ENCODE assay signal across 13 cellular contexts in genomic region chr9:127875306-127875966, GRCh38. TPM values are rescaled to one million over a fixed set of nuclear protein-coding genes. Genes with fewer than 3 reads are reported as not detected.
DNase-seq lines count a peak whose midpoint lies in the region; ATAC-seq and TF ChIP-seq lines count a peak whose summit lies in the region.
"Had no signal": no experiment of that assay in that cellular context is flagged by ENCODE, and none has a peak within 500 bp of the region (broad histone marks: within the 10 kb centered on the region; RNA-seq: fewer than 3 reads in every experiment).

No MANE protein-coding gene starts in this region.

- WGBS in SK-N-SH (ENCODE audit: low lambda C conversion rate), result 88% methylated on average over 10 of the region's 10 CpGs
- 81 to 82% methylated on average over 7 to 10 of the region's 10 CpGs for WGBS in esophagus squamous epithelium, 2 donors

- no peak overlapping the region for H3K4me3 ChIP-seq in SK-N-SH (ENCODE audit: low read depth in 2 of 2, low read length in 1 of 2)
- no peak overlapping the region for H3K4me3 ChIP-seq in esophagus squamous epithelium
- H3K4me3 ChIP-seq: Peyer's patch had no signal

- H3K9me3 ChIP-seq in SK-N-SH (no peaks in the 10 kb centered on the region), esophagus squamous epithelium (no peaks in the 10 kb centered on the region)
- H3K9me3 ChIP-seq: Peyer's patch had no signal

- no peak overlapping the region for H2AFZ ChIP-seq in SK-N-SH (ENCODE audit: low read depth)

- H3K27me3 ChIP-seq in SK-N-SH (ENCODE audit: insufficient read depth) (no peaks in the 10 kb centered on the region), esophagus squamous epithelium (no peaks in the 10 kb centered on the region)
- H3K27me3 ChIP-seq: Peyer's patch had no signal

- H3K4me1 ChIP-seq in SK-N-SH (ENCODE audit: control insufficient read depth in 1 of 2, insufficient read depth in 2 of 2, low read depth in 1 of 2, low read length in 1 of 2) (peaks cover 9 to 39% of the 10 kb centered on the region in 2 experiments; a peak in 2 of 4 replicates), esophagus squamous epithelium (peaks cover 36 to 57% (median 40%) of the 10 kb centered on the region in 3 donors)

- POLR2A ChIA-PET in SK-N-SH (lab: Yijun Ruan, JAX), result no interaction called here

- no peaks in the 10 kb centered on the region for H3K9me2 ChIP-seq in SK-N-SH

- ATAC-seq in GM19324 (IDR thresholded peaks at IDR 0.05; ENCODE audit: low FRiP score, unreplicated experiment), result no peak
- ATAC-seq: stimulated activated memory B cell treated with anti-CD40 and anti-IgM and Interleukin-4, amounts not matched to agents 10 μg/mL and 1 μg/mL and 100 μg/mL, for 72 hours had no signal

- no peak for TF ChIP-seq EP300 in SK-N-SH (IDR thresholded peaks at IDR 0.05; ENCODE audit: borderline replicate concordance in 1 of 2, low read depth in 1 of 2, low read length in 1 of 2)

- peaks cover 7% of the 10 kb centered on the region; the same call in 1 of the 2 replicates for H3K79me2 ChIP-seq in SK-N-SH (ENCODE audit: insufficient read depth)

- no peaks in the 10 kb centered on the region for H4K20me1 ChIP-seq in SK-N-SH (ENCODE audit: insufficient read depth)

- no peak for TF ChIP-seq POLR2A in esophagus squamous epithelium (IDR thresholded peaks at IDR 0.05)

- H3F3A ChIP-seq in SK-N-SH (replicated peaks; ENCODE audit: insufficient read depth), result peaks cover 2% of the 10 kb centered on the region

- H3K4me2 ChIP-seq in SK-N-SH, result peak overlapping the region; percentile 33; the same call in 1 of the 2 replicates

- TF ChIP-seq CTCF in SK-N-SH (IDR thresholded peaks at IDR 0.05) (no peak), esophagus squamous epithelium (IDR thresholded peaks at IDR 0.05) (no peak)

- no peak for TF ChIP-seq RAD21 in SK-N-SH (IDR thresholded peaks at IDR 0.05; ENCODE audit: low read length)

- H3K27ac ChIP-seq in SK-N-SH (ENCODE audit: low read depth in 2 of 2, low read length in 1 of 2) (no peak overlapping the region), esophagus squamous epithelium (peak overlapping the region in 3 of 4 donors; percentile 45 to 91 (median 85))
- H3K27ac ChIP-seq: Peyer's patch had no signal

- DNase-seq in AG08395 (ENCODE audit: low spot score) (peak; percentile 72), SK-N-SH (no peak), esophagus squamous epithelium (lab: John Stamatoyannopoulos, UW) (no peak), non-pigmented ciliary epithelial cell (ENCODE audit: low read depth) (peak; percentile 22), RKO (ENCODE audit: low spot score) (no peak), cerebellar nuclear complex (lab: John Stamatoyannopoulos, UW) (no peak)
- DNase-seq in activated naive CD4-positive, alpha-beta T cell treated with Interleukin-2 at 50 U/mL for 16 hours, result no peak
- DNase-seq: activated CD4-positive, alpha-beta T cell treated with anti-CD3 and anti-CD28 coated beads, Interleukin-2, amount 50 U/mL, for 1 hour; CD4-positive, alpha-beta memory T cell; NCI-H1092 treated with DMSO at 0.1 percent for 48 hours; Peyer's patch had no signal

- H3K36me3 ChIP-seq in SK-N-SH (replicated peaks in 1 of 2; ENCODE audit: control insufficient read depth in 1 of 2, insufficient read depth in 2 of 2, low read length in 1 of 2) (peaks cover 0 to 12% of the 10 kb centered on the region in 2 experiments), esophagus squamous epithelium (peaks cover 0 to 22% (median 0%) of the 10 kb centered on the region in 3 donors)
- H3K36me3 ChIP-seq: Peyer's patch had no signal

- no peak overlapping the region for H3K9ac ChIP-seq in SK-N-SH

- CTCF ChIA-PET in SK-N-SH (lab: Yijun Ruan, JAX), result interaction anchor here (5.9 kb wide), 1 partner anchor 45 kb away, joined by 31 read pairs; no protein-coding TSS in a partner anchor

- intact Hi-C loops in esophagus squamous epithelium (cut with DNase I), result loop anchor here (10.0 kb wide), 1 partner anchor 141 kb away; the partner anchor contains the start of gene TOR2A

TF ChIP-seq in SK-N-SH, 30 proteins besides CTCF, POLR2A, EP300 and RAD21:
- TF ChIP-seq CHD2 (IDR thresholded peaks at IDR 0.05; ENCODE audit: low read length, partially characterized antibody) (no peak), MEF2A (IDR thresholded peaks at IDR 0.05; ENCODE audit: borderline replicate concordance, low read depth) (no peak), TCF12 (IDR thresholded peaks at IDR 0.05) (no peak), EZH2phosphoT487 (IDR thresholded peaks at IDR 0.05; ENCODE audit: borderline replicate concordance, low read depth) (no peak), SIN3A (IDR thresholded peaks at IDR 0.05; ENCODE audit: borderline replicate concordance, low read depth, low read length) (no peak), ZBTB33 (IDR thresholded peaks at IDR 0.05; ENCODE audit: borderline replicate concordance, low read depth) (no peak), JUND (IDR thresholded peaks at IDR 0.05) (no peak), GABPA (IDR thresholded peaks at IDR 0.05; ENCODE audit: low read depth) (no peak), FOSL2 (IDR thresholded peaks at IDR 0.05; ENCODE audit: borderline replicate concordance, low read depth) (no peak), YY1 (IDR thresholded peaks at IDR 0.05; ENCODE audit: low read depth) (no peak), FOXJ3 (CRISPR knock-in tag; IDR thresholded peaks at IDR 0.05) (no peak), USF1 (IDR thresholded peaks at IDR 0.05; ENCODE audit: borderline replicate concordance, low read depth) (no peak), MXI1 (IDR thresholded peaks at IDR 0.05; ENCODE audit: low read depth, low read length) (no peak)

RNA-seq across cellular contexts. Expression of gene AK1, which starts 2.0 kb away (rescaled TPM):
- 103 and 125 TPM in 2 replicates for polyA plus RNA-seq in SK-N-SH (2012; rRNA removed)
- polyA plus RNA-seq in SK-N-SH (2012; cell fraction: cytosol; rRNA removed), result 65.8 and 85.2 TPM in 2 replicates
- polyA plus RNA-seq in SK-N-SH (2012; cell fraction: nucleus; rRNA removed), result 98.3 and 147 TPM in 2 replicates
- total RNA-seq in esophagus squamous epithelium, result 10 to 100 TPM; 11.1 to 36.1 (median 26.8) TPM

RNA-seq across cellular contexts. Expression of gene ENG, which starts 21.0 kb away (rescaled TPM):
- polyA plus RNA-seq in SK-N-SH (2012; rRNA removed), result 8.8 and 18.8 TPM in 2 replicates
- polyA plus RNA-seq in SK-N-SH (2012; cell fraction: cytosol; rRNA removed), result 8.8 and 16.2 TPM in 2 replicates
- polyA plus RNA-seq in SK-N-SH (2012; cell fraction: nucleus; rRNA removed), result 25.8 and 27.5 TPM in 2 replicates
- total RNA-seq in esophagus squamous epithelium, result 10 to 100 TPM in 3 of 4 donors, 1 to 10 TPM in 1; 7.2 to 32.8 (median 18.0) TPM

RNA-seq across cellular contexts. Expression of gene ST6GALNAC6, which starts 24.0 kb away (rescaled TPM):
- polyA plus RNA-seq in SK-N-SH (2012; rRNA removed), result 34.8 and 47.5 TPM in 2 replicates
- polyA plus RNA-seq in SK-N-SH (2012; cell fraction: cytosol; rRNA removed), result 15.2 and 27.6 TPM in 2 replicates
- polyA plus RNA-seq in SK-N-SH (2012; cell fraction: nucleus; rRNA removed), result 38.6 and 69.7 TPM in 2 replicates
- 10 to 100 TPM; 14.5 to 69.4 (median 26.1) TPM for total RNA-seq in esophagus squamous epithelium

RNA-seq across cellular contexts. Expression of gene ST6GALNAC4, which starts 41.4 kb away (rescaled TPM):
- polyA plus RNA-seq in SK-N-SH (2012; rRNA removed), result 28.4 and 30.2 TPM in 2 replicates
- polyA plus RNA-seq in SK-N-SH (2012; cell fraction: cytosol; rRNA removed), result 11.0 and 21.1 TPM in 2 replicates
- 29.1 and 30.8 TPM in 2 replicates for polyA plus RNA-seq in SK-N-SH (2012; cell fraction: nucleus; rRNA removed)
- total RNA-seq in esophagus squamous epithelium, result 10 to 100 TPM; 12.5 to 33.0 (median 23.8) TPM

RNA-seq across cellular contexts. Expression of gene PIP5KL1, which starts 55.1 kb away (rescaled TPM):
- polyA plus RNA-seq in SK-N-SH (2012; rRNA removed), result 4.0 and 6.1 TPM in 2 replicates
- 1.7 and 2.5 TPM in 2 replicates for polyA plus RNA-seq in SK-N-SH (2012; cell fraction: cytosol; rRNA removed)
- 40.1 and 41.3 TPM in 2 replicates for polyA plus RNA-seq in SK-N-SH (2012; cell fraction: nucleus; rRNA removed)
- 1 to 10 TPM in 3 of 4 donors, not detected in 1; 3.1 to 4.6 (median 3.6) TPM for total RNA-seq in esophagus squamous epithelium

Comparison
In these comparisons a context has a peak if more than half of its experiments do, and no peak if none do; other contexts are left out.
1. DNase-seq: peak in AG08395 (single experiment) and non-pigmented ciliary epithelial cell (single experiment); none in SK-N-SH (single experiment), esophagus squamous epithelium (single experiment), RKO (single experiment), activated naive CD4-positive, alpha-beta T cell treated with Interleukin-2 at 50 U/mL for 16 hours (single experiment) and cerebellar nuclear complex (0 of 2).
2. H3K27ac ChIP-seq: peak in esophagus squamous epithelium (3 of 4); none in SK-N-SH (0 of 2).